27 cellular contexts compared by ENCODE assay signal in genomic region chr5:105350406-105351140, GRCh38.
A peak's percentile ranks its signal among the peaks of the same experiment; 100 is the strongest.
DNase-seq lines count a peak whose midpoint lies in the region; ATAC-seq, FAIRE-seq and TF ChIP-seq lines count a peak whose summit lies in the region.
"Had no signal": no experiment of that assay in that cellular context is flagged by ENCODE, and none has a peak within 500 bp of the region (broad histone marks: within the 10 kb centered on the region; RNA-seq: fewer than 3 reads in every experiment).

No MANE protein-coding gene starts in this region.

- TF ChIP-seq RAD21 in K562 (CRISPR knock-in tag; conservative IDR thresholded peaks at IDR 0.05 in 1 of 2, IDR thresholded peaks at IDR 0.05 in 1 of 2): no peak

- H3K9ac ChIP-seq in K562 (ENCODE audit: insufficient read depth in 1 of 2, low read depth in 2 of 2, low read length in 2 of 2) (no peak overlapping the region), trophoblast cell (ENCODE audit: low read length) (no peak overlapping the region)

- no peak for TF ChIP-seq EP300 in K562 (IDR thresholded peaks at IDR 0.05; ENCODE audit: low read length)

- H3K27ac ChIP-seq in K562 (ENCODE audit: extremely low read depth, low read depth, low read length): no peak overlapping the region
- H3K27ac ChIP-seq in trophoblast cell (ENCODE audit: low read depth, low read length): no peak overlapping the region
- H3K27ac ChIP-seq: RWPE1, SK-N-MC had no signal

- POLR2A ChIA-PET in K562 (lab: Yijun Ruan, JAX): interaction anchor here (0.6 kb wide), 1 partner anchor 91 kb away, joined by 5 read pairs; no protein-coding TSS in a partner anchor

- no peak overlapping the region for H4K12ac ChIP-seq in trophoblast cell (ENCODE audit: low read depth, low read length)

- H3K4me3 ChIP-seq in K562 (no peak overlapping the region), trophoblast cell (ENCODE audit: low read depth, low read length) (no peak overlapping the region)
- H3K4me3 ChIP-seq: GM12878, MG63, SK-N-MC had no signal

- H3K9me3 ChIP-seq in K562 (replicated peaks; ENCODE audit: control insufficient read depth, insufficient read depth, low read depth, low read length): 0 out of 2 replicates have a peak, but pooled peaks cover 1% of the 10 kb centered on the region
- H3K9me3 ChIP-seq in trophoblast cell (ENCODE audit: insufficient read depth, low read depth, low read length): no peaks in the 10 kb centered on the region

- 33% methylated on average over 5 of the region's 5 CpGs for WGBS in K562 (ENCODE audit: insufficient coverage, low coverage, missing lambda C conversion rate)
- no CpG with 5 or more reads among the region's 5 CpGs for WGBS in trophoblast cell (ENCODE audit: extremely low coverage, insufficient coverage, insufficient read length)

- ATAC-seq in K562: peak; percentile 60
- no peak for ATAC-seq in stimulated activated naive CD8-positive, alpha-beta T cell treated with anti-CD3 and anti-CD28 coated beads, Interleukin-15, Interleukin-2, amounts not matched to agents 100 U/mL and 50 U/mL, for 24 hours
- no peak for ATAC-seq in HG03097 (IDR thresholded peaks at IDR 0.05; ENCODE audit: low FRiP score, unreplicated experiment)
- ATAC-seq: GM12878, Panc1 had no signal

- CTCF ChIA-PET in K562 (lab: Yijun Ruan, JAX; ENCODE audit: low intra/inter-chr PET ratio): no interaction called here

- no peak for TF ChIP-seq POLR2A in K562 (conservative IDR thresholded peaks at IDR 0.05)

- H3K79me2 ChIP-seq in K562 (ENCODE audit: control insufficient read depth, insufficient read depth, low read length) (no peaks in the 10 kb centered on the region), trophoblast cell (ENCODE audit: control insufficient read depth, insufficient read depth, low read length, poor library complexity) (no peaks in the 10 kb centered on the region)

- no peak overlapping the region for H2AK5ac ChIP-seq in trophoblast cell (ENCODE audit: low read length)

- no peak overlapping the region for H3K23ac ChIP-seq in trophoblast cell (ENCODE audit: low read length)

- DNase-seq in ELF-1 (ENCODE audit: low read depth, low spot score) (peak; percentile 11), NCI-H226 (peak; percentile 2), K562 (ENCODE audit: extremely low read depth in 1 of 4, low spot score in 3 of 4) (peak in 2 of 4 experiments; percentile 13 to 50), trophoblast cell (peak; percentile 3 to 32), SW480 (ENCODE audit: low spot score) (no peak)
- no peak for DNase-seq in stimulated activated naive CD8-positive, alpha-beta T cell treated with anti-CD3 and anti-CD28 coated beads, Interleukin-15, Interleukin-2, amounts not matched to agents 100 U/mL and 50 U/mL, for 24 hours
- DNase-seq in stimulated activated CD4-positive, alpha-beta T cell treated with anti-CD3 and anti-CD28 coated beads, Interleukin-4, amount 100 ng/mL, for 24 hours: no peak
- DNase-seq: AML-193, C1 segment of cervical spinal cord, COR-L47, GDM1, KBM-7, MG63, NCI-H1417, NCI-H1694, NCI-H2029 treated with DMSO at 0.1 percent for 48 hours, NCI-H446, NCI-H524 treated with DMSO at 0.1 percent for 48 hours, SHP77 treated with DMSO at 0.1 percent for 48 hours had no signal

- H2BK12ac ChIP-seq in trophoblast cell (ENCODE audit: low read length): no peak overlapping the region

- no peaks in the 10 kb centered on the region for H3K79me1 ChIP-seq in trophoblast cell (ENCODE audit: low read length)

- no peaks in the 10 kb centered on the region for H4K20me1 ChIP-seq in K562 (replicated peaks; ENCODE audit: control insufficient read depth, insufficient read depth, low read length)

- in situ Hi-C loops in K562 (cut with MboI): no loop called here

- no peak for FAIRE-seq in K562 (lab: Jason Lieb, UNC)
- FAIRE-seq: A204.1, GM12878, H54, HTR-8/SVneo had no signal

- H2BK5ac ChIP-seq in trophoblast cell (ENCODE audit: low read depth, low read length, poor library complexity): no peak overlapping the region

- TF ChIP-seq CTCF in K562 (IDR thresholded peaks at IDR 0.05 in 2 of 3, conservative IDR thresholded peaks at IDR 0.05 in 1 of 3; ENCODE audit: insufficient read depth in 2 of 3, low read depth in 1 of 3, low read length in 3 of 3): no peak

- H3K18ac ChIP-seq in trophoblast cell (ENCODE audit: low read length): no peak overlapping the region

- intact Hi-C loops in K562 (cut with micrococcal nuclease): no loop called here

- BruUV-seq in K562 (replicated peaks; lab: Mats Ljungman, UMichigan): no TSS peak

- no peak overlapping the region for H3K14ac ChIP-seq in trophoblast cell (ENCODE audit: low read length)

- no peak overlapping the region for H2BK120ac ChIP-seq in trophoblast cell (ENCODE audit: insufficient read depth, low read length, poor library complexity)

- no peak overlapping the region for H3K4ac ChIP-seq in trophoblast cell (ENCODE audit: low read depth, low read length)

- no peak overlapping the region for H4K91ac ChIP-seq in trophoblast cell (ENCODE audit: low read depth, low read length)

- H4K8ac ChIP-seq in trophoblast cell (ENCODE audit: low read depth, low read length): no peak overlapping the region

- H2AFZ ChIP-seq in K562 (ENCODE audit: low read depth, low read length) (no peak overlapping the region), trophoblast cell (ENCODE audit: insufficient read depth, low read length, poor library complexity) (no peak overlapping the region)

- peaks cover 0 to 3% of the 10 kb centered on the region in 2 experiments; a peak in 1 of 5 replicates for H3K4me1 ChIP-seq in K562 (replicated peaks in 1 of 2; ENCODE audit: control insufficient read depth in 2 of 2, insufficient read depth in 2 of 2, low read length in 2 of 2)
- H3K4me1 ChIP-seq in trophoblast cell (ENCODE audit: control insufficient read depth in 1 of 2, insufficient read depth in 2 of 2, low read length in 2 of 2): peaks cover 0 to 4% of the 10 kb centered on the region in 2 experiments

- H3K4me2 ChIP-seq in K562 (ENCODE audit: insufficient read depth, low read length): no peak overlapping the region
- H3K4me2 ChIP-seq in trophoblast cell (ENCODE audit: low read length): no peak overlapping the region

- no peaks in the 10 kb centered on the region for H3K9me1 ChIP-seq in K562 (ENCODE audit: control insufficient read depth, insufficient read depth, low read length)

- no peaks in the 10 kb centered on the region for H3K36me3 ChIP-seq in K562 (ENCODE audit: control insufficient read depth, insufficient read depth, low read length)
- H3K36me3 ChIP-seq in trophoblast cell (ENCODE audit: control insufficient read depth in 1 of 2, insufficient read depth in 2 of 2, low read length in 2 of 2): no peaks in the 10 kb centered on the region
- H3K36me3 ChIP-seq: MG63 had no signal

- H3K27me3 ChIP-seq in K562 (ENCODE audit: control insufficient read depth in 2 of 2, insufficient read depth in 2 of 2, low read length in 2 of 2) (no peaks in the 10 kb centered on the region), trophoblast cell (ENCODE audit: insufficient read depth, low read length) (no peaks in the 10 kb centered on the region)
- H3K27me3 ChIP-seq: MG63 had no signal

TF ChIP-seq in K562, 482 proteins besides CTCF, POLR2A, EP300 and RAD21:
- 0 out of 2 replicates have a peak, but pooled peaks have one; percentile 21 for TF ChIP-seq TFAP4 (CRISPR knock-in tag; IDR thresholded peaks at IDR 0.05; ENCODE audit: borderline replicate concordance)
- TF ChIP-seq TAF9B (IDR thresholded peaks at IDR 0.05; ENCODE audit: partially characterized antibody): no peak
- TF ChIP-seq ARID2 (IDR thresholded peaks at IDR 0.05): no peak
- 0 out of 2 replicates have a peak, but pooled peaks have one; percentile 23 for TF ChIP-seq CBFA2T2 (conservative IDR thresholded peaks at IDR 0.05)
- TF ChIP-seq NFIC (IDR thresholded peaks at IDR 0.05): peak; percentile 68
- peak; percentile 53 for TF ChIP-seq CBFA2T3 (IDR thresholded peaks at IDR 0.05)
- peak; percentile 35; the same call in 1 of the 2 replicates for TF ChIP-seq TCF3 (CRISPR knock-in tag; IDR thresholded peaks at IDR 0.05)
- TF ChIP-seq ZNF592 (IDR thresholded peaks at IDR 0.05): no peak

Comparison
In these comparisons a context has a peak if more than half of its experiments do, and no peak if none do; other contexts are left out.
1. DNase-seq: peak in ELF-1 (single experiment), NCI-H226 (single experiment) and trophoblast cell (2 of 2); none in stimulated activated naive CD8-positive, alpha-beta T cell treated with anti-CD3 and anti-CD28 coated beads, Interleukin-15, Interleukin-2, amounts not matched to agents 100 U/mL and 50 U/mL, for 24 hours (single experiment), SW480 (single experiment) and stimulated activated CD4-positive, alpha-beta T cell treated with anti-CD3 and anti-CD28 coated beads, Interleukin-4, amount 100 ng/mL, for 24 hours (single experiment).